ENCODE assay signal across 23 cellular contexts in genomic region chr14:22098435-22098834, GRCh38.
DNase-seq lines count a peak whose midpoint lies in the region; ATAC-seq, FAIRE-seq and TF ChIP-seq lines count a peak whose summit lies in the region.
"Had no signal": no experiment of that assay in that cellular context is flagged by ENCODE, and none has a peak within 500 bp of the region (broad histone marks: within the 10 kb centered on the region; RNA-seq: fewer than 3 reads in every experiment).

No MANE protein-coding gene starts in this region.

- no peak for TF ChIP-seq CTCF in GM12878 (IDR thresholded peaks at IDR 0.05 in 2 of 3, conservative IDR thresholded peaks at IDR 0.05 in 1 of 3; ENCODE audit: control insufficient read depth in 2 of 3, extremely low read depth in 1 of 3, insufficient read depth in 1 of 3, low read depth in 3 of 3, low read length in 3 of 3)
- no peak for TF ChIP-seq CTCF in vagina (IDR thresholded peaks at IDR 0.05)
- no peak for TF ChIP-seq CTCF in BE2C (IDR thresholded peaks at IDR 0.05; ENCODE audit: low read depth, low read length)
- no peak for TF ChIP-seq CTCF in GM10248 (IDR thresholded peaks at IDR 0.05; ENCODE audit: control extremely low read depth, extremely low read depth, low read depth, missing control alignments)

- H4K20me1 ChIP-seq in GM12878 (ENCODE audit: control insufficient read depth, insufficient read depth) = no peaks in the 10 kb centered on the region

- H3K9me3 ChIP-seq in GM12878 (replicated peaks; ENCODE audit: control insufficient read depth, insufficient read depth, low read length) (no peaks in the 10 kb centered on the region), vagina (no peaks in the 10 kb centered on the region), BE2C (no peaks in the 10 kb centered on the region)
- H3K9me3 ChIP-seq: body of pancreas, left lung had no signal

- DNase-seq in activated naive CD4-positive, alpha-beta T cell treated with anti-CD3 and anti-CD28 coated beads for 36 hours = no peak
- DNase-seq in activated naive CD4-positive, alpha-beta T cell (lab: John Stamatoyannopoulos, UW) = no peak
- no peak for DNase-seq in T-cell
- DNase-seq in GM12878 (ENCODE audit: low read depth, low spot score) = no peak
- DNase-seq in vagina (ENCODE audit: extremely low spot score in 2 of 2) = no peak
- no peak for DNase-seq in BE2C
- DNase-seq in GM10248 (ENCODE audit: extremely low spot score) = no peak
- DNase-seq: activated CD4-positive, CD25-positive, alpha-beta regulatory T cell treated with anti-CD3 and anti-CD28 coated beads, Interleukin-2, amount 50 U/mL, for 72 hours; body of pancreas; DMS153; foreskin fibroblast; KBM-7; left lung; natural killer cell; NCI-H1694 treated with DMSO at 0.1 percent for 48 hours; NCI-H526 treated with DMSO at 0.1 percent for 48 hours; stimulated activated CD4-positive, alpha-beta T cell treated with anti-CD3 and anti-CD28 coated beads, Interleukin-4, amount 100 ng/mL, for 24 hours had no signal

- H3K9ac ChIP-seq in GM12878 (ENCODE audit: control insufficient read depth, insufficient read depth, low read length) = no peak overlapping the region

- H3K36me3 ChIP-seq in GM12878 (ENCODE audit: control insufficient read depth in 2 of 2, insufficient read depth in 2 of 2, low read length in 1 of 2) (no peaks in the 10 kb centered on the region), vagina (no peaks in the 10 kb centered on the region), BE2C (no peaks in the 10 kb centered on the region)
- H3K36me3 ChIP-seq: left lung had no signal

- no peak for ATAC-seq in T-cell (replicated peaks in 1 of 4)
- no peak for ATAC-seq in GM12878
- ATAC-seq: body of pancreas, HCT116, left lung, natural killer cell had no signal

- H3K27ac Mint-ChIP-seq in activated naive CD4-positive, alpha-beta T cell treated with anti-CD3 and anti-CD28 coated beads for 36 hours = peak overlapping the region; percentile 76
- peak overlapping the region; percentile 91 to 92 for H3K27ac Mint-ChIP-seq in T-cell
- H3K27ac Mint-ChIP-seq: CD14-positive monocyte, natural killer cell, type B pancreatic cell had no signal

- no peaks in the 10 kb centered on the region for H3K79me2 ChIP-seq in GM12878 (ENCODE audit: control insufficient read depth, insufficient read depth, low read length)
- H3K79me2 ChIP-seq: hepatocyte had no signal

- CTCF ChIA-PET in activated naive CD4-positive, alpha-beta T cell treated with anti-CD3 and anti-CD28 coated beads for 36 hours (lab: Charles Lee) = interaction anchor here (1.0 to 3.5 kb wide), 10 partner anchors 13 to 180 kb away, joined by 3 to 20 read pairs (median 7); no protein-coding TSS in a partner anchor
- CTCF ChIA-PET in T-cell (lab: Charles Lee) = interaction anchor here in 1 of 2 donors (0.6 to 2.4 kb wide), 8 partner anchors 13 to 896 kb away, joined by 3 to 9 read pairs (median 4); no protein-coding TSS in a partner anchor
- CTCF ChIA-PET in GM12878 (lab: Yijun Ruan, JAX) = interaction anchor here (0.6 to 6.6 kb wide), 7 partner anchors 9 to 108 kb away, joined by 3 to 32 read pairs (median 5); no protein-coding TSS in a partner anchor
- CTCF ChIA-PET in GM10248 (lab: Yijun Ruan, JAX) = interaction anchor here (1.0 to 4.8 kb wide), 7 partner anchors 12 to 119 kb away, joined by 3 to 23 read pairs (median 5); no protein-coding TSS in a partner anchor

- FAIRE-seq in GM12878 (lab: Jason Lieb, UNC) = no peak
- FAIRE-seq: G401.6 had no signal

- H3K4me3 Mint-ChIP-seq in activated naive CD4-positive, alpha-beta T cell treated with anti-CD3 and anti-CD28 coated beads for 36 hours = peak overlapping the region; percentile 29
- peak overlapping the region in 1 of 3 donors; percentile 66 for H3K4me3 Mint-ChIP-seq in T-cell
- H3K4me3 Mint-ChIP-seq: CD14-positive monocyte, natural killer cell, type B pancreatic cell had no signal

- POLR2A ChIA-PET in T-cell (lab: Charles Lee) (interaction anchor here in 1 of 2 donors (0.6 kb wide), 1 partner anchor 123 kb away, joined by 12 read pairs; no protein-coding TSS in a partner anchor), GM12878 (lab: Charles Lee) (no interaction called here), GM10248 (lab: Yijun Ruan, JAX) (no interaction called here)

- TF ChIP-seq POLR2A in GM12878 (IDR thresholded peaks at IDR 0.05; ENCODE audit: low read depth, low read length) (no peak), vagina (IDR thresholded peaks at IDR 0.05) (no peak)

- H3K27ac ChIP-seq in GM12878 (ENCODE audit: control insufficient read depth, insufficient read depth) (no peak overlapping the region), vagina (peak overlapping the region; percentile 71)
- H3K27ac ChIP-seq: body of pancreas, epithelial cell of prostate, hepatocyte, left lung had no signal

- H3K4me1 ChIP-seq in GM12878 (ENCODE audit: control insufficient read depth, insufficient read depth, low read length) (no peaks in the 10 kb centered on the region), vagina (peaks cover 20% of the 10 kb centered on the region), BE2C (no peaks in the 10 kb centered on the region)
- H3K4me1 ChIP-seq: body of pancreas, left lung had no signal

- BruUV-seq in GM12878 (replicated peaks; lab: Mats Ljungman, UMichigan) = no TSS peak

- no peak for TF ChIP-seq EP300 in GM12878 (IDR thresholded peaks at IDR 0.05; ENCODE audit: borderline replicate concordance in 1 of 2, control insufficient read depth in 1 of 2, low read depth in 2 of 2, low read length in 2 of 2)

- H2AFZ ChIP-seq in GM12878 (ENCODE audit: control insufficient read depth, low read depth, low read length) = no peak overlapping the region
- H2AFZ ChIP-seq: hepatocyte had no signal

- H3K27me3 ChIP-seq in GM12878 (replicated peaks in 1 of 2; ENCODE audit: control insufficient read depth in 2 of 2, insufficient read depth in 2 of 2, low read length in 1 of 2) = no peaks in the 10 kb centered on the region
- no peaks in the 10 kb centered on the region for H3K27me3 ChIP-seq in vagina
- H3K27me3 ChIP-seq in BE2C = no peaks in the 10 kb centered on the region
- H3K27me3 ChIP-seq: body of pancreas, hepatocyte, left lung had no signal

- H3K4me3 ChIP-seq in GM12878 (no peak overlapping the region), vagina (no peak overlapping the region), BE2C (ENCODE audit: low read depth, low read length) (no peak overlapping the region)
- H3K4me3 ChIP-seq: body of pancreas, hepatocyte, left lung had no signal

- no peak overlapping the region for H3K4me2 ChIP-seq in GM12878 (ENCODE audit: control insufficient read depth, insufficient read depth)
- H3K4me2 ChIP-seq: hepatocyte had no signal

- SMC1A ChIA-PET in GM12878 (lab: Charles Lee; ENCODE audit: uncharacterized antibody, unreplicated experiment) = interaction anchor here (1.0 kb wide), 1 partner anchor 25 kb away, joined by 3 read pairs; no protein-coding TSS in a partner anchor

- in situ Hi-C loops in GM12878 (cut with MboI) = no loop called here

- intact Hi-C loops in activated naive CD4-positive, alpha-beta T cell treated with anti-CD3 and anti-CD28 coated beads for 36 hours (cut with micrococcal nuclease) = no loop called here
- intact Hi-C loops in GM12878 (cut with micrococcal nuclease; ENCODE audit: unreplicated experiment) (no loop called here), vagina (cut with DNase I) (no loop called here)

- RAD21 ChIA-PET in GM12878 (lab: Charles Lee; ENCODE audit: unreplicated experiment) = no interaction called here

- H3K36me3 Mint-ChIP-seq in activated naive CD4-positive, alpha-beta T cell treated with anti-CD3 and anti-CD28 coated beads for 36 hours (ENCODE audit: low read depth) = no peaks in the 10 kb centered on the region
- no peaks in the 10 kb centered on the region for H3K36me3 Mint-ChIP-seq in T-cell
- H3K36me3 Mint-ChIP-seq: CD14-positive monocyte, natural killer cell, type B pancreatic cell had no signal

- peaks cover 41% of the 10 kb centered on the region for H3K4me1 Mint-ChIP-seq in activated naive CD4-positive, alpha-beta T cell treated with anti-CD3 and anti-CD28 coated beads for 36 hours (ENCODE audit: low read depth)
- H3K4me1 Mint-ChIP-seq in T-cell = peaks cover 37 to 53% (median 51%) of the 10 kb centered on the region in 3 donors

- TF ChIP-seq RAD21 in GM12878 (IDR thresholded peaks at IDR 0.05; ENCODE audit: insufficient read depth, low read depth, low read length) = no peak

- H3K27me3 Mint-ChIP-seq in activated naive CD4-positive, alpha-beta T cell treated with anti-CD3 and anti-CD28 coated beads for 36 hours (ENCODE audit: low read depth) = no peaks in the 10 kb centered on the region
- no peaks in the 10 kb centered on the region for H3K27me3 Mint-ChIP-seq in T-cell

- no peaks in the 10 kb centered on the region for H3K9me3 Mint-ChIP-seq in activated naive CD4-positive, alpha-beta T cell treated with anti-CD3 and anti-CD28 coated beads for 36 hours
- H3K9me3 Mint-ChIP-seq in T-cell = no peaks in the 10 kb centered on the region
- H3K9me3 Mint-ChIP-seq: CD14-positive monocyte, natural killer cell, type B pancreatic cell had no signal

TF ChIP-seq in GM12878, 131 proteins besides CTCF, POLR2A, EP300 and RAD21:
- TF ChIP-seq ZBED1 (IDR thresholded peaks at IDR 0.05; ENCODE audit: borderline replicate concordance) = peak; percentile 99; the same call in 1 of the 2 replicates
- no peak for TF ChIP-seq NFIC (IDR thresholded peaks at IDR 0.05; ENCODE audit: low read depth, low read length)
- TF ChIP-seq ZZZ3 (IDR thresholded peaks at IDR 0.05; ENCODE audit: control insufficient read depth, insufficient read length, low read depth) = no peak
- no peak for TF ChIP-seq MXI1 (IDR thresholded peaks at IDR 0.05; ENCODE audit: low read depth, low read length)
- no peak for TF ChIP-seq IRF4 (IDR thresholded peaks at IDR 0.05; ENCODE audit: low read depth, low read length)
- TF ChIP-seq RFX5 (IDR thresholded peaks at IDR 0.05; ENCODE audit: low read depth, low read length) = no peak
- TF ChIP-seq IKZF2 (IDR thresholded peaks at IDR 0.05) = no peak
- TF ChIP-seq RB1 (IDR thresholded peaks at IDR 0.05; ENCODE audit: borderline replicate concordance) = no peak
- TF ChIP-seq HDAC6 (IDR thresholded peaks at IDR 0.05; ENCODE audit: unreplicated experiment) = no peak
